8 cellular contexts compared by ENCODE assay signal in the genomic region with DNA sequence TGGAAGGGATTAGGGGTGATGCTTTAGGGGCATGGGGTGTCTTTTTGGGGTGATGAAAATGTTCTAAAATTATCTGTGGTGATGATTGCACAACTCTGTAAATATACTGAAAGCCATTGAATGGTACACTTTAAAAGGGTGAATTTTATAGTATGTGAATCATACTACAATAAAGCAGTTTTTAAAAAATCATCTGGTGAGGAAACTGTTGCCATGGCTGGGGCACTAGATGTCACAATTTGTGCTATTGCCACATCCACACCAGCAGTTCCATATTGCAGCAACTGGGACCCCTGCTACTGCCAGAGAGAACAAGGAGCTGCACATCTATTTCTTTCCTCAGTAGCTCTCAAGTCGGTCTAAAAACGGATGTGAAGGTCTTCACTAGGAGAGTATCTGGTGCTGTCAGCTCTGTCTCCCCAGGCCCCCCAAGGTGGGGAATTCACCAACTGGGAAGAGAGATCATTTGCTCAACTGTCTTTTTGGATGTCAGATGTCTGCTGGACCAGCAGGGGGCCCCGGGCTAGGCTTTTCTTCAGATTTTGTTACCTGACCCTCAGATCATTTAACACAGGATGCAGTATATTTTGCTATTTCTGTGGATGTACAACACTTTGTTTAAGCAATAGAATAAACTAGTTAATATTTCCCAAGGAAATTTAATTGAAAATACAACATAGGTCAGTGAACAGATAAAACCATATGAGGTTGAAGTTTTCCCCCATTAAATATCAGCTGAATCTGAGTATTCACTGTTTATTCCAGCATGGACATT. TPM values are rescaled to one million over a fixed set of nuclear protein-coding genes. Genes with fewer than 3 reads are reported as not detected.
DNase-seq lines count a peak whose midpoint lies in the region; ATAC-seq and TF ChIP-seq lines count a peak whose summit lies in the region.

No MANE protein-coding gene starts in this region.

- ATAC-seq in naive thymus-derived CD8-positive, alpha-beta T cell, result peak in 1 of 2 donors; percentile 48

- TF ChIP-seq CTCF in astrocyte of the cerebellum (IDR thresholded peaks at IDR 0.05; ENCODE audit: low read depth, low read length, missing control alignments), result peak; percentile 61

- H3K9me3 Mint-ChIP-seq in naive thymus-derived CD8-positive, alpha-beta T cell, result peaks cover 0 to 10% (median 3%) of the 10 kb centered on the region in 9 donors

- peaks cover 0 to 2% (median 0%) of the 10 kb centered on the region in 4 donors for H3K4me1 Mint-ChIP-seq in naive thymus-derived CD8-positive, alpha-beta T cell

- peaks cover 0 to 3% (median 0%) of the 10 kb centered on the region in 3 donors for H3K36me3 Mint-ChIP-seq in naive thymus-derived CD8-positive, alpha-beta T cell

- no peak overlapping the region for H3K27ac Mint-ChIP-seq in naive thymus-derived CD8-positive, alpha-beta T cell

- H3K4me3 Mint-ChIP-seq in naive thymus-derived CD8-positive, alpha-beta T cell, result no peak overlapping the region

- in situ Hi-C loops in astrocyte of the cerebellum (cut with HindIII; ENCODE audit: low sequenced_read_pairs), result no loop called here

- POLR2A ChIA-PET in naive thymus-derived CD8-positive, alpha-beta T cell (lab: Charles Lee), result no interaction called here

- DNase-seq in activated gamma-delta T cell treated with Interleukin-2 at 50 U/mL for 16 hours, result peak; percentile 10
- DNase-seq in activated gamma-delta T cell (lab: John Stamatoyannopoulos, UW), result no peak
- peak; percentile 29 for DNase-seq in OCI-M1 (lab: John Stamatoyannopoulos, UW)
- no peak for DNase-seq in astrocyte of the cerebellum (ENCODE audit: low read depth)
- peak in 8 of 10 donors; percentile 13 to 54 (median 29) for DNase-seq in naive thymus-derived CD8-positive, alpha-beta T cell
- DNase-seq in mucosa of gallbladder (ENCODE audit: low spot score), result no peak
- DNase-seq in H4 (ENCODE audit: low spot score), result no peak
- no peak for DNase-seq in NCI-H510A treated with DMSO at 0.1 percent for 48 hours (lab: John Stamatoyannopoulos, UW)

- no peaks in the 10 kb centered on the region for H3K27me3 Mint-ChIP-seq in naive thymus-derived CD8-positive, alpha-beta T cell

- no peak overlapping the region for H3K4me3 ChIP-seq in astrocyte of the cerebellum (ENCODE audit: low read depth, low read length)

RNA-seq across cellular contexts. Expression of gene CMYA5, which starts 13.2 kb away (rescaled TPM):
- under 1 TPM; 0.27 to 0.31 TPM for total RNA-seq in naive thymus-derived CD8-positive, alpha-beta T cell
- under 1 TPM in 2 of 3 donors, not detected in 1; 0.06 to 0.18 TPM for polyA plus RNA-seq in naive thymus-derived CD8-positive, alpha-beta T cell
- total RNA-seq in mucosa of gallbladder, result 4.5 TPM
- 0.02 and 0.08 TPM in 2 replicates for total RNA-seq in H4 (2014; rRNA removed; shearing (Covaris generic))

Comparison
In these comparisons a context has a peak if more than half of its experiments do, and no peak if none do; other contexts are left out.
1. DNase-seq: peak in activated gamma-delta T cell treated with Interleukin-2 at 50 U/mL for 16 hours (single experiment), OCI-M1 (single experiment) and naive thymus-derived CD8-positive, alpha-beta T cell (8 of 10); none in activated gamma-delta T cell (single experiment), astrocyte of the cerebellum (single experiment), mucosa of gallbladder (single experiment), H4 (single experiment) and NCI-H510A treated with DMSO at 0.1 percent for 48 hours (single experiment).